ENCODE assay signal across 23 cellular contexts in the genomic region with DNA sequence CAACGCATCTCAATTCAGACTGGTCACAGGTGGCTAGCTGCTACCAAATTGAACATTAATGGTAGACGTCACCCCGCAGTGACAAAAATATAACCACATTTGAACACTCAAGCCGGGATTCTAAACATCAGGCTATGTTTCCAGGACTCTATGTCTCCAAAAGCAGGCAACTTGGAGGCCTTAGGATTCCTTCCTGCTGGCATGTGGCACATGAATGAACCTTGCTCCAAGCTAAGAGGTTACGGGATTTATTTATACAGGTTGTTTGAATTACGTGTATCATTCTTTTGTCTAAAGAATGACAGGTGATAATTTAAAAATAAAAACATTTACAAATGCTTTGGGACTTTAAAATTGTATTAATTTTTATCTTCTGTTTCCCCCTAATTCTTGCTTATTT.
"Had no signal": no experiment of that assay in that cellular context is flagged by ENCODE, and none has a peak within 500 bp of the region (broad histone marks: within the 10 kb centered on the region; RNA-seq: fewer than 3 reads in every experiment).

No MANE protein-coding gene starts in this region.

- H3K36me3 ChIP-seq: esophagus muscularis mucosa, esophagus squamous epithelium, gastrocnemius medialis, gastroesophageal sphincter, heart left ventricle, heart right ventricle had no signal

- ATAC-seq: effector memory CD8-positive, alpha-beta T cell; esophagus mucosa; foreskin keratinocyte; gastrocnemius medialis; gastroesophageal sphincter; heart left ventricle; heart right ventricle had no signal

- H3K27me3 ChIP-seq: dorsolateral prefrontal cortex, esophagus muscularis mucosa, esophagus squamous epithelium, foreskin keratinocyte, gastrocnemius medialis, gastroesophageal sphincter, heart left ventricle, heart right ventricle had no signal

- H3K4me3 ChIP-seq: coronary artery, dorsolateral prefrontal cortex, esophagus muscularis mucosa, esophagus squamous epithelium, gastrocnemius medialis, gastroesophageal sphincter, heart left ventricle, heart right ventricle had no signal

- H3K9me3 ChIP-seq: esophagus muscularis mucosa, esophagus squamous epithelium, gastrocnemius medialis, gastroesophageal sphincter, heart left ventricle, heart right ventricle had no signal

- H3K27ac ChIP-seq: coronary artery, dorsolateral prefrontal cortex, epithelial cell of prostate, esophagus muscularis mucosa, esophagus squamous epithelium, foreskin keratinocyte, gastrocnemius medialis, gastroesophageal sphincter, heart left ventricle, heart right ventricle had no signal

- DNase-seq: cortex of kidney; dermis blood vessel endothelial cell; dorsolateral prefrontal cortex; effector CD4-positive, alpha-beta T cell; effector CD8-positive, alpha-beta T cell; effector memory CD4-positive, alpha-beta T cell; effector memory CD8-positive, alpha-beta T cell; endodermal cell; erythroblast; esophagus squamous epithelium; foreskin fibroblast; foreskin keratinocyte; foreskin melanocyte; gastrocnemius medialis; glutamatergic neuron; head of caudate nucleus; heart left ventricle; heart right ventricle had no signal

- H3K4me1 ChIP-seq: esophagus muscularis mucosa, esophagus squamous epithelium, foreskin keratinocyte, gastrocnemius medialis, gastroesophageal sphincter, heart left ventricle, heart right ventricle had no signal
